In the genomic region with DNA sequence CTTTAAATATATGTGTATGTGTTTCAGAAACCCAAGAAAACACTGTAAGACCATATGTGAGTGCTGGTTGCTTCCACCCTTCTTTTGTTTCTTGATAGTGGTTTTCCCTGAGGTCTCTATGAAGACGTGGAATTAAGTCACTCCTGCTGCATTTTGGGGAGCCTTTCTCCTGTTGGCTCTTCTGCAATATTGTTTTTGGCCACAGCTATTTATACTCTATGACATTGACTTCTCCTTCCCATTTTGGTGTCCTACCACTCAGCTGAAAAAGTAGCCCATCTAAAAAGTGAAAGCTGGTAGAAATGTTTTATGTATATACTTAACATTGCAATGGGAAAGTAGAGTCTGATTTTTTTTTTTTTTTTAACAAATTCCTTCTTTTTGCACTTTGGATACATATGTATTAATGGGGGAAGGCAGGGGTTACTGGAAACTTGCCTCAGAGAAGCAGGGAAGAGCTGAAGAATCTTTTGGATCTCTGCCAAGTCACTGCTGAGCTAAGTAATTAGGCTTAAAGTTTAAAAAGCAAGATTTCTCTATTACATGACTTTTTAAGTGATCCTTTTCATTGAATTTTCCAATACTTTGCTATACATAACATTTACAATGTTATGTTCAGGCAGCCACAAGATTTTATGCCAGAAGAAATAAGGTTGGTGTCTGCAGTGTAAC, we compare ENCODE assay signal across 8 cellular contexts. TPM values are rescaled to one million over a fixed set of nuclear protein-coding genes. Genes with fewer than 3 reads are reported as not detected.
DNase-seq lines count a peak whose midpoint lies in the region; ATAC-seq and TF ChIP-seq lines count a peak whose summit lies in the region.

No MANE protein-coding gene starts in this region.

- POLR2A ChIA-PET in MCF 10A (lab: Yijun Ruan, JAX): interaction anchor here (0.8 to 4.9 kb wide), 8 partner anchors 8 to 337 kb away, joined by 3 to 64 read pairs (median 4); a partner anchor contains a TSS

- 33 to 61% methylated on average over 1 of the region's 1 CpG for WGBS in thyroid gland, 2 donors

- CTCF ChIA-PET in MCF 10A (lab: Yijun Ruan, JAX): interaction anchor here (0.6 to 1.2 kb wide), 4 partner anchors 8 to 152 kb away, joined by 3 to 4 read pairs (median 3); a partner anchor contains a TSS

- TF ChIP-seq POLR2A in breast epithelium (IDR thresholded peaks at IDR 0.05) (no peak), thyroid gland (IDR thresholded peaks at IDR 0.05) (no peak)

- H3K4me1 Mint-ChIP-seq in MCF 10A (ENCODE audit: insufficient read depth, unreplicated experiment): peaks cover 12% of the 10 kb centered on the region

- H3K9me3 ChIP-seq in breast epithelium: no peaks in the 10 kb centered on the region
- H3K9me3 ChIP-seq in thyroid gland: no peaks in the 10 kb centered on the region

- BruUV-seq in MCF 10A (replicated peaks; lab: Mats Ljungman, UMichigan): no TSS peak

- intact Hi-C loops in MCF 10A (cut with micrococcal nuclease) (no loop called here), breast epithelium (cut with DNase I; ENCODE audit: low total_unique reads) (no loop called here), thyroid gland (cut with DNase I) (no loop called here)

- H3K27ac ChIP-seq in breast epithelium: no peak overlapping the region
- peak overlapping the region in 2 of 3 donors; percentile 77 to 86 for H3K27ac ChIP-seq in thyroid gland

- no peaks in the 10 kb centered on the region for H3K27me3 Mint-ChIP-seq in MCF 10A (ENCODE audit: insufficient read depth, unreplicated experiment)

- DNase-seq in MCF 10A (ENCODE audit: unreplicated experiment) (peak; percentile 10), breast epithelium (ENCODE audit: low spot score in 2 of 2) (no peak), SK-MEL-5 (ENCODE audit: low read depth, low spot score) (peak; percentile 6), fibroblast of the aortic adventitia (ENCODE audit: low read depth) (peak; percentile 42), thyroid gland (no peak)
- DNase-seq in stimulated activated CD4-positive, alpha-beta T cell treated with anti-CD3 and anti-CD28 coated beads, Interleukin-4, amount 100 ng/mL, for 1 hour: no peak

- peak overlapping the region in 1 of 3 donors; percentile 100 for H3K4me3 ChIP-seq in breast epithelium
- peak overlapping the region; percentile 97 for H3K4me3 ChIP-seq in fibroblast of the aortic adventitia (ENCODE audit: low read depth, low read length)
- H3K4me3 ChIP-seq in thyroid gland (replicated peaks in 1 of 3): no peak overlapping the region

- H3K36me3 Mint-ChIP-seq in MCF 10A (ENCODE audit: insufficient read depth, unreplicated experiment): peaks cover 10% of the 10 kb centered on the region

- no peak for TF ChIP-seq CTCF in MCF 10A (IDR thresholded peaks at IDR 0.05; ENCODE audit: unreplicated experiment)
- TF ChIP-seq CTCF in breast epithelium (IDR thresholded peaks at IDR 0.05): no peak
- TF ChIP-seq CTCF in fibroblast of the aortic adventitia (IDR thresholded peaks at IDR 0.05; ENCODE audit: insufficient read depth, low read length): no peak
- no peak for TF ChIP-seq CTCF in thyroid gland (IDR thresholded peaks at IDR 0.05)

- H3K9me3 Mint-ChIP-seq in MCF 10A (ENCODE audit: unreplicated experiment): no peaks in the 10 kb centered on the region

- H3K4me3 Mint-ChIP-seq in MCF 10A (ENCODE audit: unreplicated experiment): peak overlapping the region; percentile 98

- no peaks in the 10 kb centered on the region for H3K27me3 ChIP-seq in breast epithelium
- no peaks in the 10 kb centered on the region for H3K27me3 ChIP-seq in thyroid gland

- peak overlapping the region; percentile 97 for H3K27ac Mint-ChIP-seq in MCF 10A (ENCODE audit: low read depth, unreplicated experiment)

- H3K4me1 ChIP-seq in breast epithelium (no peaks in the 10 kb centered on the region), thyroid gland (peaks cover 28 to 30% of the 10 kb centered on the region in 2 donors)

- in situ Hi-C loops in SK-MEL-5 (cut with HindIII; ENCODE audit: low pct_unique_long_range_greater_than_20kb, low sequenced_read_pairs): no loop called here

- ATAC-seq in activated CD4-positive, CD25-positive, alpha-beta regulatory T cell treated with anti-CD3 and anti-CD28 coated beads, Interleukin-2, amount 50 U/mL, for 24 hours: no peak
- no peak for ATAC-seq in GM18870 (IDR thresholded peaks at IDR 0.05; ENCODE audit: unreplicated experiment)

- no peaks in the 10 kb centered on the region for H3K36me3 ChIP-seq in breast epithelium
- H3K36me3 ChIP-seq in thyroid gland: no peaks in the 10 kb centered on the region

RNA-seq across cellular contexts. Expression of a gene that starts 1.8 kb away (rescaled TPM):
- total RNA-seq in MCF 10A (2022) (92.7 and 94.5 TPM in 2 replicates), breast epithelium (100 to 1,000 TPM; 105 to 199 (median 154) TPM), fibroblast of the aortic adventitia (ENCODE audit: low replicate concordance) (61.5 and 76.9 TPM in 2 replicates), thyroid gland (100 to 1,000 TPM; 143 to 258 (median 192) TPM)
- 80.1 and 80.7 TPM in 2 replicates for total RNA-seq in SK-MEL-5 (2014; rRNA removed; shearing (Covaris generic))
- polyA plus RNA-seq in SK-MEL-5 (2015; cell fraction: cytosol; rRNA removed): 38.5 and 45.3 TPM in 2 replicates
- 151 and 205 TPM in 2 replicates for polyA plus RNA-seq in SK-MEL-5 (2015; cell fraction: nucleus; rRNA removed)

RNA-seq across cellular contexts. Expression of a gene that starts 48.7 kb away (rescaled TPM):
- 100 and 128 TPM in 2 replicates for total RNA-seq in MCF 10A (2022)
- total RNA-seq in breast epithelium: 100 to 1,000 TPM in 1 of 3 donors, 10 to 100 TPM in 2; 65.0 to 112 (median 90.1) TPM
- total RNA-seq in SK-MEL-5 (2014; rRNA removed; shearing (Covaris generic)): 91.3 and 96.2 TPM in 2 replicates
- 119 and 126 TPM in 2 replicates for polyA plus RNA-seq in SK-MEL-5 (2015; cell fraction: cytosol; rRNA removed)
- polyA plus RNA-seq in SK-MEL-5 (2015; cell fraction: nucleus; rRNA removed): 65.9 and 89.8 TPM in 2 replicates
- total RNA-seq in fibroblast of the aortic adventitia (ENCODE audit: low replicate concordance): 81.0 and 94.3 TPM in 2 replicates
- 100 to 1,000 TPM in 3 of 4 donors, 10 to 100 TPM in 1; 83.2 to 257 (median 143) TPM for total RNA-seq in thyroid gland

Comparison
In these comparisons a context has a peak if more than half of its experiments do, and no peak if none do; other contexts are left out.
1. DNase-seq: peak in MCF 10A (single experiment), SK-MEL-5 (single experiment) and fibroblast of the aortic adventitia (single experiment); none in breast epithelium (0 of 2), thyroid gland (0 of 2) and stimulated activated CD4-positive, alpha-beta T cell treated with anti-CD3 and anti-CD28 coated beads, Interleukin-4, amount 100 ng/mL, for 1 hour (single experiment).
2. H3K27ac ChIP-seq: peak in thyroid gland (2 of 3); none in breast epithelium (0 of 2).